Comparison of ENCODE assay signal across 9 cellular contexts in genomic region chr15:39756806-39757522, GRCh38. TPM values are rescaled to one million over a fixed set of nuclear protein-coding genes. Genes with fewer than 3 reads are reported as not detected.
DNase-seq lines count a peak whose midpoint lies in the region; ATAC-seq and TF ChIP-seq lines count a peak whose summit lies in the region.
"Had no signal": no experiment of that assay in that cellular context is flagged by ENCODE, and none has a peak within 500 bp of the region (broad histone marks: within the 10 kb centered on the region; RNA-seq: fewer than 3 reads in every experiment).

No MANE protein-coding gene starts in this region.

- peak; percentile 56 to 74 for TF ChIP-seq CTCF in Caco-2 (IDR thresholded peaks at IDR 0.05; ENCODE audit: insufficient read depth in 1 of 2, low read depth in 1 of 2, low read length in 1 of 2, severe bottlenecking in 1 of 2, unreplicated experiment in 1 of 2)
- peak; percentile 97 for TF ChIP-seq CTCF in HFFc6 (IDR thresholded peaks at IDR 0.05)

- no peaks in the 10 kb centered on the region for H3K36me3 ChIP-seq in Caco-2 (ENCODE audit: control insufficient read depth, insufficient read depth, low read length)

- DNase-seq in Caco-2 (peak in 1 of 2 experiments; percentile 58), HFFc6 (peak; percentile 57), NOMO-1 (lab: John Stamatoyannopoulos, UW; ENCODE audit: unreplicated experiment in 2 of 2) (peak; percentile 23 to 38), cerebellar cortex (ENCODE audit: low spot score) (peak; percentile 70), middle frontal gyrus (ENCODE audit: extremely low spot score, low spot score) (peak; percentile 47), GDM1 (lab: John Stamatoyannopoulos, UW) (no peak)
- DNase-seq in stimulated activated CD4-positive, alpha-beta T cell treated with anti-CD3 and anti-CD28 coated beads, Interleukin-1b, Interleukin-23, amount 100 ng/mL, for 48 hours = no peak

- ATAC-seq in GM19324 (IDR thresholded peaks at IDR 0.05; ENCODE audit: low FRiP score, unreplicated experiment) = no peak

- H3K27ac Mint-ChIP-seq in Caco-2 (ENCODE audit: unreplicated experiment) (peak overlapping the region; percentile 45), HFFc6 (no peak overlapping the region)
- H3K27ac Mint-ChIP-seq: T-helper 1 cell treated with Interleukin-12 subunit alpha and Interleukin-12 subunit beta and Interleukin-4 antibody, amounts not matched to agents 30 μg/mL and 1 μg/mL, for 36 hours had no signal

- CTCF ChIA-PET in Caco-2 (lab: Charles Lee) = interaction anchor here (0.6 to 2.8 kb wide), 19 partner anchors 21 to 584 kb away, joined by 3 to 52 read pairs (median 4); partner anchors contain the start of genes EIF2AK4, FSIP1 and THBS1

- H3K4me3 ChIP-seq in Caco-2 (ENCODE audit: low read depth, low read length) = no peak overlapping the region

- H3K4me1 ChIP-seq in Caco-2 = peaks cover 7% of the 10 kb centered on the region; the same call in 1 of the 2 replicates

- H3K27me3 ChIP-seq in Caco-2 (replicated peaks; ENCODE audit: control insufficient read depth, insufficient read depth, low read length) = no peaks in the 10 kb centered on the region

- peaks cover 24% of the 10 kb centered on the region for H3K4me1 Mint-ChIP-seq in Caco-2 (ENCODE audit: low read depth, unreplicated experiment)
- peaks cover 18% of the 10 kb centered on the region for H3K4me1 Mint-ChIP-seq in HFFc6 (ENCODE audit: low read depth)

- H3K4me3 Mint-ChIP-seq in Caco-2 (ENCODE audit: unreplicated experiment) (no peak overlapping the region), HFFc6 (no peak overlapping the region)
- H3K4me3 Mint-ChIP-seq: T-helper 1 cell treated with Interleukin-12 subunit alpha and Interleukin-12 subunit beta and Interleukin-4 antibody, amounts not matched to agents 30 μg/mL and 1 μg/mL, for 36 hours had no signal

- H3K27me3 Mint-ChIP-seq in Caco-2 (ENCODE audit: insufficient read depth, unreplicated experiment) = no peaks in the 10 kb centered on the region
- no peaks in the 10 kb centered on the region for H3K27me3 Mint-ChIP-seq in HFFc6 (ENCODE audit: insufficient read depth)

- POLR2A ChIA-PET in Caco-2 (lab: Charles Lee) = interaction anchor here (0.5 to 1.5 kb wide), 2 partner anchors 54 to 176 kb away, joined by 7 read pairs; partner anchors contain the start of gene THBS1

- intact Hi-C loops in Caco-2 (cut with micrococcal nuclease; ENCODE audit: unreplicated experiment) = loop anchor here (1.0 to 5.0 kb wide), 6 partner anchors 27 to 584 kb away; partner anchors contain the start of gene THBS1

- H3K9me3 Mint-ChIP-seq in Caco-2 (ENCODE audit: unreplicated experiment) (peaks cover 26% of the 10 kb centered on the region), HFFc6 (peaks cover under 1% of the 10 kb centered on the region; the same call in 1 of the 2 replicates)
- H3K9me3 Mint-ChIP-seq: T-helper 1 cell treated with Interleukin-12 subunit alpha and Interleukin-12 subunit beta and Interleukin-4 antibody, amounts not matched to agents 30 μg/mL and 1 μg/mL, for 36 hours had no signal

- H3K36me3 Mint-ChIP-seq in Caco-2 (ENCODE audit: insufficient read depth, unreplicated experiment) (no peaks in the 10 kb centered on the region), HFFc6 (ENCODE audit: low read depth) (peaks cover 12% of the 10 kb centered on the region)

- no TSS peak for BruUV-seq in Caco-2 (replicated peaks; lab: Mats Ljungman, UMichigan)

- H3K9me3 ChIP-seq in Caco-2 = no peaks in the 10 kb centered on the region

RNA-seq across cellular contexts. Expression of gene FSIP1, which starts 25.7 kb away (rescaled TPM):
- 1.3 and 2.1 TPM in 2 replicates for total RNA-seq in Caco-2 (2022)
- total RNA-seq in HFFc6 (2021; fragmentation: NEBNext Ultra II Directional; extraction: Animal tissue kit (Norgen Biotek cat#: 25700)) = 1 to 10 TPM; 1.2 to 2.0 (median 1.3) TPM

Comparison
In these comparisons a context has a peak if more than half of its experiments do, and no peak if none do; other contexts are left out.
1. DNase-seq: peak in HFFc6 (single experiment), NOMO-1 (2 of 2), cerebellar cortex (single experiment) and middle frontal gyrus (single experiment); none in GDM1 (single experiment) and stimulated activated CD4-positive, alpha-beta T cell treated with anti-CD3 and anti-CD28 coated beads, Interleukin-1b, Interleukin-23, amount 100 ng/mL, for 48 hours (single experiment).